In the genomic region with DNA sequence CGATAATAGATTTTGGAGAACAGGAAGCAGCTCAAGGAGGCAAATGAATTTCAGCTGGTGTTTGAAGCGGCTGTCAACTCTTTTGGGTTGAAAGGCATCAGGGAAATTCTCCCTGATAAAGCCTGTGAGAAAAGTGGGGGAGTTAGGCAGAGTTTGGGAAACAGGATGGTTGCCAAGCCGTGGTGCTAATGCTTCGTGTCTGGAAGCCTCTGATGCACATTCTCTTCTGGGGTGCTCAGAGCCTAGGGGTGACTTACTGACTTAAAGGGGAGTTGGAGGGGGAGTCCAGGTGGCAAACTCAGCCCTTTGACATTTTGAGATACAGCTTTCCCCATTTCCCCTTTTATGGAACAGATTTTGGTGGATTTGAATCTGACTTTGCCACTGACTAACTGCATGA, we compare ENCODE assay signal across 19 cellular contexts.
DNase-seq lines count a peak whose midpoint lies in the region; ATAC-seq and TF ChIP-seq lines count a peak whose summit lies in the region.
"Had no signal": no experiment of that assay in that cellular context is flagged by ENCODE, and none has a peak within 500 bp of the region (broad histone marks: within the 10 kb centered on the region; RNA-seq: fewer than 3 reads in every experiment).

No MANE protein-coding gene starts in this region.

- H4K20me1 ChIP-seq in GM23338 (replicated peaks; ENCODE audit: insufficient read depth) = no peaks in the 10 kb centered on the region
- H4K20me1 ChIP-seq: BLaER1 treated with 17β-estradiol and CSF1 and Interleukin-3, amounts not matched to agents 10 nM and 100 nM had no signal

- no peak overlapping the region for H3K4me2 ChIP-seq in GM23338
- H3K4me2 ChIP-seq: BLaER1 treated with 17β-estradiol and CSF1 and Interleukin-3, amounts not matched to agents 10 nM and 100 nM had no signal

- H3K4me3 ChIP-seq in GM23338 = no peak overlapping the region
- H3K4me3 ChIP-seq: BLaER1 treated with 17β-estradiol and CSF1 and Interleukin-3, amounts not matched to agents 10 nM and 100 nM; GM12878 had no signal

- H3K27ac Mint-ChIP-seq in GM23338 = no peak overlapping the region
- H3K27ac Mint-ChIP-seq in nephron = peak overlapping the region; percentile 14 to 54 (median 32)
- peak overlapping the region; percentile 37 for H3K27ac Mint-ChIP-seq in stimulated activated naive B cell treated with anti-CD40 and anti-IgM and Interleukin-4, amounts not matched to agents 10 μg/mL and 1 μg/mL and 100 μg/mL, for 72 hours
- H3K27ac Mint-ChIP-seq: B cell; CD14-positive monocyte; CD4-positive, alpha-beta memory T cell; CD4-positive, CD25-positive, alpha-beta regulatory T cell; CD8-positive, alpha-beta memory T cell had no signal

- H2AFZ ChIP-seq in GM23338 = peak overlapping the region; percentile 59

- no peaks in the 10 kb centered on the region for H3K4me1 ChIP-seq in GM23338 (ENCODE audit: insufficient read depth)
- H3K4me1 ChIP-seq: Caco-2 had no signal

- H3K36me3 Mint-ChIP-seq in GM23338 (ENCODE audit: low read depth) (no peaks in the 10 kb centered on the region), nephron (ENCODE audit: low read depth) (no peaks in the 10 kb centered on the region)
- H3K36me3 Mint-ChIP-seq in stimulated activated naive B cell treated with anti-CD40 and anti-IgM and Interleukin-4, amounts not matched to agents 10 μg/mL and 1 μg/mL and 100 μg/mL, for 72 hours = no peaks in the 10 kb centered on the region
- H3K36me3 Mint-ChIP-seq: CD14-positive monocyte; CD4-positive, alpha-beta memory T cell; CD4-positive, CD25-positive, alpha-beta regulatory T cell; CD8-positive, alpha-beta memory T cell had no signal

- H3K4me3 Mint-ChIP-seq in GM23338 (no peak overlapping the region), nephron (no peak overlapping the region)
- H3K4me3 Mint-ChIP-seq in stimulated activated naive B cell treated with anti-CD40 and anti-IgM and Interleukin-4, amounts not matched to agents 10 μg/mL and 1 μg/mL and 100 μg/mL, for 72 hours = no peak overlapping the region
- H3K4me3 Mint-ChIP-seq: B cell; CD14-positive monocyte; CD4-positive, alpha-beta memory T cell; CD4-positive, CD25-positive, alpha-beta regulatory T cell; CD8-positive, alpha-beta memory T cell had no signal

- H3K9me3 Mint-ChIP-seq in GM23338 = no peaks in the 10 kb centered on the region
- peaks cover 2% of the 10 kb centered on the region for H3K9me3 Mint-ChIP-seq in nephron
- H3K9me3 Mint-ChIP-seq in stimulated activated naive B cell treated with anti-CD40 and anti-IgM and Interleukin-4, amounts not matched to agents 10 μg/mL and 1 μg/mL and 100 μg/mL, for 72 hours = no peaks in the 10 kb centered on the region
- H3K9me3 Mint-ChIP-seq: CD14-positive monocyte; CD4-positive, alpha-beta memory T cell; CD8-positive, alpha-beta memory T cell had no signal

- no peaks in the 10 kb centered on the region for H3K36me3 ChIP-seq in GM23338 (ENCODE audit: insufficient read depth)
- H3K36me3 ChIP-seq: BLaER1 treated with 17β-estradiol and CSF1 and Interleukin-3, amounts not matched to agents 10 nM and 100 nM had no signal

- DNase-seq in GM23338 (ENCODE audit: low spot score) (no peak), NCI-H82 (lab: John Stamatoyannopoulos, UW) (no peak), GM10266 (ENCODE audit: extremely low spot score) (no peak)
- no peak for DNase-seq in stimulated activated naive B cell treated with anti-CD40 and anti-IgM and Interleukin-4, amounts not matched to agents 10 μg/mL and 1 μg/mL and 100 μg/mL, for 72 hours
- DNase-seq: 8988T; ACHN; Caco-2; Calu3; CD4-positive, alpha-beta memory T cell; CD4-positive, CD25-positive, alpha-beta regulatory T cell; CD8-positive, alpha-beta memory T cell; DMS79 treated with DMSO at 0.1 percent for 48 hours; GF-D8 had no signal

- H3K9me2 ChIP-seq in GM23338 (ENCODE audit: insufficient read depth) = no peaks in the 10 kb centered on the region

- H3K27me3 Mint-ChIP-seq in GM23338 (ENCODE audit: insufficient read depth, low read depth, poor library complexity) (no peaks in the 10 kb centered on the region), nephron (ENCODE audit: low read depth) (peaks cover 10% of the 10 kb centered on the region)
- peaks cover 10 to 19% of the 10 kb centered on the region in 2 donors for H3K27me3 Mint-ChIP-seq in stimulated activated naive B cell treated with anti-CD40 and anti-IgM and Interleukin-4, amounts not matched to agents 10 μg/mL and 1 μg/mL and 100 μg/mL, for 72 hours

- TF ChIP-seq CTCF in GM23338 (conservative IDR thresholded peaks at IDR 0.05; ENCODE audit: low read depth in 2 of 2) = no peak
- TF ChIP-seq CTCF in nephron (IDR thresholded peaks at IDR 0.05; ENCODE audit: unreplicated experiment in 3 of 3) = no peak
- TF ChIP-seq CTCF in GM10266 (IDR thresholded peaks at IDR 0.05; ENCODE audit: control insufficient read depth, insufficient read depth, low read depth, missing control alignments) = no peak

- no peak overlapping the region for H3K27ac ChIP-seq in GM23338 (ENCODE audit: low read depth)
- H3K27ac ChIP-seq: BLaER1 treated with 17β-estradiol and CSF1 and Interleukin-3, amounts not matched to agents 10 nM and 100 nM had no signal

- ATAC-seq in GM23338 (no peak), HG03025 (IDR thresholded peaks at IDR 0.05; ENCODE audit: low FRiP score, unreplicated experiment) (no peak)
- no peak for ATAC-seq in stimulated activated naive B cell treated with anti-CD40 and anti-IgM and Interleukin-4, amounts not matched to agents 10 μg/mL and 1 μg/mL and 100 μg/mL, for 72 hours (replicated peaks)
- ATAC-seq: GM12878 had no signal

- no peaks in the 10 kb centered on the region for H3K27me3 ChIP-seq in GM23338 (ENCODE audit: insufficient read depth)
- H3K27me3 ChIP-seq: BLaER1 treated with 17β-estradiol and CSF1 and Interleukin-3, amounts not matched to agents 10 nM and 100 nM had no signal

- H3K79me2 ChIP-seq in GM23338 (replicated peaks; ENCODE audit: insufficient read depth) = no peaks in the 10 kb centered on the region

- peaks cover 5% of the 10 kb centered on the region for H3K4me1 Mint-ChIP-seq in GM23338
- H3K4me1 Mint-ChIP-seq in nephron = peaks cover 46% of the 10 kb centered on the region
- H3K4me1 Mint-ChIP-seq in stimulated activated naive B cell treated with anti-CD40 and anti-IgM and Interleukin-4, amounts not matched to agents 10 μg/mL and 1 μg/mL and 100 μg/mL, for 72 hours = peaks cover 0 to 6% of the 10 kb centered on the region in 2 donors
- H3K4me1 Mint-ChIP-seq: B cell; CD14-positive monocyte; CD4-positive, alpha-beta memory T cell; CD4-positive, CD25-positive, alpha-beta regulatory T cell had no signal

- no peaks in the 10 kb centered on the region for H3F3A ChIP-seq in GM23338 (replicated peaks; ENCODE audit: low read depth)

TF ChIP-seq in GM23338, 12 proteins besides CTCF, POLR2A, EP300 and RAD21:
- no peak for TF ChIP-seq NANOG (IDR thresholded peaks at IDR 0.05; ENCODE audit: borderline replicate concordance)
- TF ChIP-seq POLR2AphosphoS5 (IDR thresholded peaks at IDR 0.05; ENCODE audit: low read depth) = no peak
TF ChIP-seq in GM23338: peak in this region for 0.
